Comparison of ENCODE assay signal across 1 cellular context in genomic region chr4:84151574-84151973, GRCh38.
TF ChIP-seq lines count a peak whose summit lies in the region.

No MANE protein-coding gene starts in this region.

TF ChIP-seq in GM23338, 12 proteins besides CTCF, POLR2A, EP300 and RAD21 (continued from another document):
- no peak for TF ChIP-seq ZNF462 (CRISPR knock-in tag; IDR thresholded peaks at IDR 0.05)
- no peak for TF ChIP-seq POLR2AphosphoS5 (IDR thresholded peaks at IDR 0.05; ENCODE audit: low read depth)
TF ChIP-seq in GM23338: peak in this region for 0.
